In the genomic region with DNA sequence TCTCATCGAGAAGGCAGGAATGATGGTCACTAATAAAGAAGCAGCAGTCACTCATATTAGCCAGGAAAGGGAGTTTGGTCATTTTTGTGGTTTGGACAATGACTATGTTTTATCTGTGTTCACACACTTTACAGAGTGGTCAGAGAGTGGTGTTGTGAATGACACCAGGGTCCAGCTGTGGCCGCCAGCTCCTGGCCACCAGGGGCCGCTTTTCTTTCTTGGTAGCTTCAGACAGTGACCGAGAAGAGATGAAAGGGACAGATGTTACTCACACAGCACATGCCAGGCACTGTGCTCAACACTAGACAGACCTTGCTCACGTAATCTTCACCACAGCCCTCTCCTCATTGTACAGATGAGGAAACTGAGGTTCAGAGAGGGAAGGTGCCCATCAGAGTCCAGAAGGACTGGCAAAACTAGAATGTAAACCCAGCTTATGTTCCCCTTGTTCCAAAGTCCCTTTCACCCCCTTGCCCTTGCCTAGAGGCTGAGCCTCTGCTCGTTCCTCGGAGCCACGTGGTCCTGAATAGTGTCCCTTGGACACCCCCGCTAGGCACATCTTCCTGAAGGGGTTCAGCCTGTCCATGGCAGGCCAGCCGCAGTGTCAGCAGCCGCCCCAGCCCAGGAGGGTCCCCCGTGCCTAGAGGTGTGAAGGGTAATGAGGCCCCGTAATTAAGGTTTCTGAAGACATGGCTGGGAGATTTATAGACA, we compare ENCODE assay signal across 1 cellular context.
TF ChIP-seq lines count a peak whose summit lies in the region.

No MANE protein-coding gene starts in this region.

TF ChIP-seq in K562, 482 proteins besides CTCF, POLR2A, EP300 and RAD21 (continued from another document):
- TF ChIP-seq, protein P1, sequence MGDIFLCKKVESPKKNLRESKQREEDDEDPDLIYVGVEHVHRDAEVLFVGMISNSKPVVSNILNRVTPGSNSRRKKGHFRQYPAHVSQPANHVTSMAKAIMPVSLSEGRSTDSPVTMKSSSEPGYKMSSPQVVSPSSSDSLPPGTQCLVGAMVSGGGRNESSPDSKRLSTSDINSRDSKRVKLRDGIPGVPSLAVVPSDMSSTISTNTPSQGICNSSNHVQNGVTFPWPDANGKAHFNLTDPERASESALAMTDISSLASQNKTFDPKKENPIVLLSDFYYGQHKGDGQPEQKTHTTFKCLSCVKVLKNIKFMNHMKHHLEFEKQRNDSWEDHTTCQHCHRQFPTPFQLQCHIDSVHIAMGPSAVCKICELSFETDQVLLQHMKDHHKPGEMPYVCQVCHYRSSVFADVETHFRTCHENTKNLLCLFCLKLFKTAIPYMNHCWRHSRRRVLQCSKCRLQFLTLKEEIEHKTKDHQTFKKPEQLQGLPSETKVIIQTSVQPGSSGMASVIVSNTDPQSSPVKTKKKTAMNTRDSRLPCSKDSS (IDR thresholded peaks at IDR 0.05; ENCODE audit: low read depth, partially characterized antibody): no peak
- TF ChIP-seq SRSF9 (IDR thresholded peaks at IDR 0.05; ENCODE audit: borderline replicate concordance, low read depth, low read length): no peak
